In genomic region chr12:105330283-105330937, GRCh38 we compare ENCODE assay signal across 8 cellular contexts. TPM values are rescaled to one million over a fixed set of nuclear protein-coding genes. Genes with fewer than 3 reads are reported as not detected.
DNase-seq lines count a peak whose midpoint lies in the region; ATAC-seq and TF ChIP-seq lines count a peak whose summit lies in the region.

TSS of gene C12orf75 (plus strand) at chr12:105330691. CDS start at chr12:105330892, 201 bp downstream.

- TF ChIP-seq CTCF in liver (IDR thresholded peaks at IDR 0.05; ENCODE audit: low read depth, low read length, missing input control) = no peak

- H3K36me3 ChIP-seq in liver (ENCODE audit: control insufficient read depth in 4 of 4, insufficient read depth in 3 of 4, low read depth in 1 of 4, low read length in 3 of 4) = no peaks in the 10 kb centered on the region

- no peaks in the 10 kb centered on the region for H3K9me3 ChIP-seq in liver (ENCODE audit: control insufficient read depth in 4 of 4, low read length in 3 of 4)

- H3K27me3 ChIP-seq in liver (ENCODE audit: control insufficient read depth in 4 of 4, insufficient read depth in 4 of 4, low read length in 3 of 4) = no peaks in the 10 kb centered on the region

- no peak within 1 kb of the TSS for H3K27ac ChIP-seq in liver (ENCODE audit: low read depth in 1 of 2, low read length in 2 of 2)

- H3K4me1 ChIP-seq in liver (ENCODE audit: control insufficient read depth in 4 of 4, insufficient read depth in 4 of 4, low read length in 3 of 4) = peaks cover 2 to 9% (median 6%) of the 10 kb centered on the region in 4 donors

- peak within 1 kb of the TSS; percentile 44 to 85 (median 48) for H3K4me3 ChIP-seq in liver (ENCODE audit: low read depth in 1 of 3, low read length in 3 of 3)

- 2% methylated on average over 66 of the region's 66 CpGs for WGBS in liver

- DNase-seq in C1 segment of cervical spinal cord (lab: John Stamatoyannopoulos, UW) = peak in 10 of 14 donors; percentile 3 to 73 (median 46)
- peak; percentile 25 for DNase-seq in NCI-H524 treated with DMSO at 0.1 percent for 48 hours (lab: John Stamatoyannopoulos, UW)
- peak; percentile 76 for DNase-seq in activated CD4-positive, alpha-beta T cell treated with anti-CD3 and anti-CD28 coated beads, Interleukin-2, amount 50 U/mL, for 1 hour
- DNase-seq in dermis blood vessel endothelial cell = peak; percentile 76
- DNase-seq in stimulated activated CD4-positive, alpha-beta T cell treated with anti-CD3 and anti-CD28 coated beads, Interleukin-4, amount 100 ng/mL, for 24 hours = peak; percentile 84

- TF ChIP-seq RAD21 in liver (IDR thresholded peaks at IDR 0.05) = no peak

- ATAC-seq in GM19328 (IDR thresholded peaks at IDR 0.05; ENCODE audit: unreplicated experiment) = peak; percentile 88
- ATAC-seq in HG03457 (IDR thresholded peaks at IDR 0.05; ENCODE audit: unreplicated experiment) = peak; percentile 86

- no peak within 1 kb of the TSS for H3K9ac ChIP-seq in liver (ENCODE audit: low read depth in 1 of 2, low read length in 2 of 2)

TF ChIP-seq in liver, 16 proteins besides CTCF, POLR2A, EP300 and RAD21:
- TF ChIP-seq REST (IDR thresholded peaks at IDR 0.05) = no peak
- TF ChIP-seq TAF1 (conservative IDR thresholded peaks at IDR 0.05) = no peak
- no peak for TF ChIP-seq FOXA1 (IDR thresholded peaks at IDR 0.05)
- TF ChIP-seq FOXA2 (IDR thresholded peaks at IDR 0.05) = no peak
- no peak for TF ChIP-seq HNF4G (IDR thresholded peaks at IDR 0.05)
- no peak for TF ChIP-seq EGR1 (IDR thresholded peaks at IDR 0.05; ENCODE audit: low read depth in 2 of 2)
- TF ChIP-seq HNF4A (conservative IDR thresholded peaks at IDR 0.05) = no peak
- TF ChIP-seq RXRA (IDR thresholded peaks at IDR 0.05) = no peak
- no peak for TF ChIP-seq GABPA (IDR thresholded peaks at IDR 0.05 in 1 of 2, conservative IDR thresholded peaks at IDR 0.05 in 1 of 2)
- TF ChIP-seq YY1 (IDR thresholded peaks at IDR 0.05) = no peak
- no peak for TF ChIP-seq ATF3 (IDR thresholded peaks at IDR 0.05)
TF ChIP-seq in liver: peak in this region for 0.

RNA-seq across cellular contexts. Expression of gene C12orf75, which starts in this region (rescaled TPM):
- 15.1 and 23.3 TPM in 2 replicates for total RNA-seq in dermis blood vessel endothelial cell
- total RNA-seq in liver = 1 to 10 TPM; 2.2 to 3.4 TPM
- 1 to 10 TPM; 1.2 to 3.9 TPM for polyA plus RNA-seq in liver

Comparison
In these comparisons a context has a peak if more than half of its experiments do, and no peak if none do; other contexts are left out.
1. DNase-seq: peak in every context shown above with its lines; median percentile 84 in stimulated activated CD4-positive, alpha-beta T cell treated with anti-CD3 and anti-CD28 coated beads, Interleukin-4, amount 100 ng/mL, for 24 hours; 76 in activated CD4-positive, alpha-beta T cell treated with anti-CD3 and anti-CD28 coated beads, Interleukin-2, amount 50 U/mL, for 1 hour; 76 in dermis blood vessel endothelial cell; 46 in C1 segment of cervical spinal cord; 25 in NCI-H524 treated with DMSO at 0.1 percent for 48 hours.